In the genomic region with DNA sequence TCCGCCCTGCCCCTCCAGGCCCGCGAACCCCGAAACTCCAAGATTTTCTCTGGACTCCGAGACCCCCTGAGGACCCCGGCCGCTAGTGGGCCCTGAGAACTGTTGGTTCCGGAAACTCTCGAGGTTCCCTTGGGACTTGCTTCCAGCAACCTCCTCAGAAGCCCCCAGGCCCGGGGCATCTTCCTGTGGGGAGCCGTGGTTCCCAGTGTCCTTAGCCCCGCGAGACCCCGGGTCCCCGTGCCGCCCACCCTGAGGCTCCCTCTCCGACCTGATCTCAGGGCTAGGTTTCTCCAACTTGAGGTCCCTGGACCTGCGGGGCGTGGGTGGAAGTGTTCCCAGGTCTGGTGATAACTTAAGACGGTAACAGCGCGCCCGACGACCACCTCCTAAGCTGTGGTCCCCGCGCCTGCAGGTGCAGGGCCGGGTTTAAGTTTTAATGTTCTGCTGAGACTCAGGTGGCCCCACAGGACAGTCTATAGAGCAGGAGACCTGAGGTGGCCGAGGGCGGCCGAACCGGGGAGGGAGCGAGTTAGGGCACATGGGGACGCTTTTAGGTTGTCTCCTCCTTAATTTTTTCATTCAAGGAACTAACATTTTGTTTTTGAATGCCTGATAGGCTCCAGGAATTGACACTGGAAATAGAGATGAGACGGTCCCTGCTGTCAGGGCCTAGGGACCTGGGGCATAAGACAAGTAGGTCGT, we compare ENCODE assay signal across 8 cellular contexts. TPM values are rescaled to one million over a fixed set of nuclear protein-coding genes. Genes with fewer than 3 reads are reported as not detected.
DNase-seq lines count a peak whose midpoint lies in the region; ATAC-seq lines count a peak whose summit lies in the region.

No MANE protein-coding gene starts in this region.

- no peaks in the 10 kb centered on the region for H3K9me3 Mint-ChIP-seq in activated naive CD8-positive, alpha-beta T cell treated with anti-CD3 and anti-CD28 coated beads, Interleukin-2, amount 10 ng/mL, durations not matched to agents 7 days and 5 days

- H3K36me3 Mint-ChIP-seq in activated naive CD8-positive, alpha-beta T cell treated with anti-CD3 and anti-CD28 coated beads, Interleukin-2, amount 10 ng/mL, durations not matched to agents 7 days and 5 days: peaks cover 10% of the 10 kb centered on the region

- peak; percentile 35 for DNase-seq in activated T-cell treated with anti-CD3 and anti-CD28 coated beads, Interleukin-2, amount 50 U/mL, for 1 hour
- DNase-seq in activated T-cell treated with anti-CD3 and anti-CD28 coated beads for 4 hours: no peak
- peak; percentile 47 for DNase-seq in activated naive CD8-positive, alpha-beta T cell treated with anti-CD3 and anti-CD28 coated beads, Interleukin-2, amount 10 ng/mL, durations not matched to agents 7 days and 5 days

- H3K27ac ChIP-seq in iPS-20b (ENCODE audit: low read length) (no peak overlapping the region), stomach smooth muscle (ENCODE audit: low read length) (peak overlapping the region; percentile 49)

- H3K4me1 ChIP-seq in iPS-20b (ENCODE audit: insufficient read depth, low read length) (peaks cover 5% of the 10 kb centered on the region; the same call in 1 of the 2 replicates), stomach smooth muscle (ENCODE audit: control insufficient read depth, insufficient read depth, low read length) (peaks cover 27% of the 10 kb centered on the region)

- H3K4me1 Mint-ChIP-seq in activated naive CD8-positive, alpha-beta T cell treated with anti-CD3 and anti-CD28 coated beads, Interleukin-2, amount 10 ng/mL, durations not matched to agents 7 days and 5 days: peaks cover 41% of the 10 kb centered on the region

- H3K9ac ChIP-seq in iPS-20b (ENCODE audit: low read depth, low read length) (peak overlapping the region; percentile 81), stomach smooth muscle (ENCODE audit: low read length in 2 of 2) (peak overlapping the region; percentile 69 to 86)

- POLR2A ChIA-PET in activated naive CD8-positive, alpha-beta T cell treated with anti-CD3 and anti-CD28 coated beads, Interleukin-2, amount 10 ng/mL, durations not matched to agents 7 days and 5 days (lab: Charles Lee): interaction anchor here (0.8 to 1.7 kb wide), 5 partner anchors 8 to 103 kb away, joined by 3 to 8 read pairs (median 3); a partner anchor contains a TSS

- no peaks in the 10 kb centered on the region for H3K36me3 ChIP-seq in iPS-20b (ENCODE audit: insufficient read depth, low read depth, low read length)
- no peaks in the 10 kb centered on the region for H3K36me3 ChIP-seq in stomach smooth muscle (ENCODE audit: control insufficient read depth in 2 of 2, insufficient read depth in 2 of 2, low read length in 2 of 2)

- no peak for ATAC-seq in activated naive CD8-positive, alpha-beta T cell treated with anti-CD3 and anti-CD28 coated beads, Interleukin-2, amount 10 ng/mL, durations not matched to agents 7 days and 5 days (ENCODE audit: low read depth)
- ATAC-seq in HG03025 (IDR thresholded peaks at IDR 0.05; ENCODE audit: low FRiP score, unreplicated experiment): no peak
- no peak for ATAC-seq in HG03354 (IDR thresholded peaks at IDR 0.05; ENCODE audit: poor library complexity, severe bottlenecking, unreplicated experiment)
- no peak for ATAC-seq in HG02970 (IDR thresholded peaks at IDR 0.05; ENCODE audit: low FRiP score, unreplicated experiment)

- peaks cover 9% of the 10 kb centered on the region for H3K27me3 ChIP-seq in iPS-20b (ENCODE audit: insufficient read depth, low read length)
- H3K27me3 ChIP-seq in stomach smooth muscle (ENCODE audit: control insufficient read depth in 1 of 2, insufficient read depth in 2 of 2, low read length in 2 of 2): no peaks in the 10 kb centered on the region

- H3K27ac Mint-ChIP-seq in activated naive CD8-positive, alpha-beta T cell treated with anti-CD3 and anti-CD28 coated beads, Interleukin-2, amount 10 ng/mL, durations not matched to agents 7 days and 5 days: peak overlapping the region; percentile 78

- no peaks in the 10 kb centered on the region for H3K27me3 Mint-ChIP-seq in activated naive CD8-positive, alpha-beta T cell treated with anti-CD3 and anti-CD28 coated beads, Interleukin-2, amount 10 ng/mL, durations not matched to agents 7 days and 5 days

- H3K4me3 Mint-ChIP-seq in activated naive CD8-positive, alpha-beta T cell treated with anti-CD3 and anti-CD28 coated beads, Interleukin-2, amount 10 ng/mL, durations not matched to agents 7 days and 5 days: peak overlapping the region; percentile 83

- H3K9me3 ChIP-seq in iPS-20b (ENCODE audit: insufficient read depth, low read depth, low read length) (no peaks in the 10 kb centered on the region), stomach smooth muscle (ENCODE audit: control insufficient read depth in 2 of 2, low read length in 2 of 2) (no peaks in the 10 kb centered on the region)

- H3K4me3 ChIP-seq in iPS-20b (ENCODE audit: low read length) (peak overlapping the region; percentile 89), stomach smooth muscle (ENCODE audit: low read length in 2 of 2) (peak overlapping the region; percentile 80 to 83)

RNA-seq across cellular contexts. Expression of a gene that starts 0.7 kb away (rescaled TPM):
- total RNA-seq in activated naive CD8-positive, alpha-beta T cell treated with anti-CD3 and anti-CD28 coated beads, Interleukin-2, amount 10 ng/mL, durations not matched to agents 7 days and 5 days: 10 to 100 TPM; 71.9 to 77.0 TPM

RNA-seq across cellular contexts. Expression of a gene that starts 25.7 kb away (rescaled TPM):
- total RNA-seq in activated naive CD8-positive, alpha-beta T cell treated with anti-CD3 and anti-CD28 coated beads, Interleukin-2, amount 10 ng/mL, durations not matched to agents 7 days and 5 days: not detected
